In genomic region chr20:62400021-62400420, GRCh38 we compare ENCODE assay signal across 1 cellular context.
TF ChIP-seq lines count a peak whose summit lies in the region.

No MANE protein-coding gene starts in this region.

TF ChIP-seq in HepG2, 621 proteins besides CTCF, POLR2A, EP300 and RAD21:
- no peak for TF ChIP-seq STAT5B (CRISPR knock-in tag; IDR thresholded peaks at IDR 0.05)
- peak; percentile 28 for TF ChIP-seq AGO2 (optimal IDR thresholded peaks at IDR 0.05; ENCODE audit: low read depth, low read length)
